In the genomic region with DNA sequence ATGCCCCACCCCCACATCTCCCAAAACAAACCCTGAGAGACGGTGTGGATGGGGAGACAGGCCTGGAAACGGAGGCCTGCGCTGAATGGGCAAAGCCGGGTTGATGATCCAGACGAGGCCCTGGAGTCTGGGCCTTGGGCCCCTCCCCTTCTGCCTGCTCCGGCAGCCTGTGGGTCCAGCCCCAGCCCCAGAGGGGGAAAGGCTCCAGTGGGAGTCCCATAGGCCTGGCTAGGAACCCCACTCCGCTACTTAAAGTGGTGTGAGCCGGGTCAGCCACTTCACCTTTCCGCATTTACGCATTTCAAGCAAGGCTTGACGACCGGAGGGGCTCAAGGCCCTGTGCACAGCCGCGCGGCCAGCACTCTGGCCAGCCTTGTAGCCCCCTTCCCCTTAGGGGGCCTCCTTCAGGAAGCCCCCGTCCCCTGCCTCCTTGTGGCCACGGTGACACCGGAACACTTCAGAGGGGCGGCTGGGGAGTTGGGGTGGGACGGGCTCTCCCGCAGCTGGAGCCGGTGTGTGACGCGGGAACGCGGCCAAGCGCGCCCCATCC, we compare ENCODE assay signal across 8 cellular contexts. TPM values are rescaled to one million over a fixed set of nuclear protein-coding genes. Genes with fewer than 3 reads are reported as not detected.
A peak's percentile ranks its signal among the peaks of the same experiment; 100 is the strongest.
DNase-seq lines count a peak whose midpoint lies in the region; ATAC-seq and TF ChIP-seq lines count a peak whose summit lies in the region.

No MANE protein-coding gene starts in this region.

- peak overlapping the region; percentile 11 for H3K27ac ChIP-seq in AG04450 (ENCODE audit: low read depth, low read length)
- H3K27ac ChIP-seq in dorsolateral prefrontal cortex: peak overlapping the region in 38 of 59 donors; percentile 9 to 83 (median 56)

- H3K4me3 Mint-ChIP-seq in IgD-negative memory B cell: peak overlapping the region in 3 of 4 donors; percentile 8 to 82 (median 65)
- H3K4me3 Mint-ChIP-seq in nephron: peak overlapping the region; percentile 76 to 79 (median 76)
- H3K4me3 Mint-ChIP-seq in naive thymus-derived CD8-positive, alpha-beta T cell: peak overlapping the region in 2 of 10 donors; percentile 31 to 47

- POLR2A ChIA-PET in AG04450 (lab: Yijun Ruan, JAX): no interaction called here
- POLR2A ChIA-PET in naive thymus-derived CD8-positive, alpha-beta T cell (lab: Charles Lee): no interaction called here

- no peak for DNase-seq in AG04450 (ENCODE audit: low read depth, low spot score)
- DNase-seq in dorsolateral prefrontal cortex: no peak
- DNase-seq in naive thymus-derived CD8-positive, alpha-beta T cell: no peak
- DNase-seq in activated CD4-positive, alpha-beta T cell treated with anti-CD3 and anti-CD28 coated beads for 4 hours: no peak
- DNase-seq in DMS114 treated with DMSO at 0.1 percent for 48 hours (lab: John Stamatoyannopoulos, UW; ENCODE audit: unreplicated experiment): no peak
- no peak for DNase-seq in glomerular visceral epithelial cell (ENCODE audit: extremely low spot score)

- H3K9me3 Mint-ChIP-seq in IgD-negative memory B cell (no peaks in the 10 kb centered on the region), nephron (no peaks in the 10 kb centered on the region)
- H3K9me3 Mint-ChIP-seq in naive thymus-derived CD8-positive, alpha-beta T cell: peaks cover 0 to 2% (median 0%) of the 10 kb centered on the region in 9 donors

- H3K4me1 Mint-ChIP-seq in IgD-negative memory B cell (peaks cover 3 to 5% (median 4%) of the 10 kb centered on the region in 3 donors), nephron (peaks cover 36% of the 10 kb centered on the region)
- peaks cover 6 to 9% (median 8%) of the 10 kb centered on the region in 4 donors for H3K4me1 Mint-ChIP-seq in naive thymus-derived CD8-positive, alpha-beta T cell

- H3K27me3 ChIP-seq in AG04450 (ENCODE audit: control insufficient read depth, insufficient read depth, low read length) (peaks cover 14% of the 10 kb centered on the region), dorsolateral prefrontal cortex (peaks cover 0 to 22% (median 0%) of the 10 kb centered on the region in 45 donors)

- no peak for TF ChIP-seq CTCF in AG04450 (IDR thresholded peaks at IDR 0.05; ENCODE audit: low read depth, low read length)
- no peak for TF ChIP-seq CTCF in dorsolateral prefrontal cortex (IDR thresholded peaks at IDR 0.05 in 54 of 56, conservative IDR thresholded peaks at IDR 0.05 in 2 of 56; ENCODE audit: low read depth in 1 of 56, partially characterized antibody in 56 of 56)
- no peak for TF ChIP-seq CTCF in nephron (IDR thresholded peaks at IDR 0.05; ENCODE audit: unreplicated experiment in 3 of 3)

- intact Hi-C loops in dorsolateral prefrontal cortex (cut with DNase I): no loop called here

- H3K27ac Mint-ChIP-seq in IgD-negative memory B cell (no peak overlapping the region), nephron (peak overlapping the region; percentile 93 to 97 (median 95))
- H3K27ac Mint-ChIP-seq in naive thymus-derived CD8-positive, alpha-beta T cell: no peak overlapping the region

- H3K9me3 ChIP-seq in AG04450 (ENCODE audit: control insufficient read depth, insufficient read depth, low read length): no peaks in the 10 kb centered on the region; the same call in 1 of the 2 replicates

- peaks cover 16% of the 10 kb centered on the region for H3K27me3 Mint-ChIP-seq in IgD-negative memory B cell
- H3K27me3 Mint-ChIP-seq in nephron (ENCODE audit: low read depth): peaks cover 18% of the 10 kb centered on the region
- H3K27me3 Mint-ChIP-seq in naive thymus-derived CD8-positive, alpha-beta T cell: peaks cover 2 to 49% (median 28%) of the 10 kb centered on the region in 5 donors

- no peak overlapping the region; the same call in 1 of the 2 replicates for H3K4me3 ChIP-seq in AG04450 (ENCODE audit: low read depth, low read length)
- peak overlapping the region; percentile 28 to 71 (median 54) for H3K4me3 ChIP-seq in dorsolateral prefrontal cortex

- ATAC-seq in naive thymus-derived CD8-positive, alpha-beta T cell: no peak

- H3K36me3 Mint-ChIP-seq in IgD-negative memory B cell (peaks cover 2% of the 10 kb centered on the region), nephron (ENCODE audit: low read depth) (no peaks in the 10 kb centered on the region)
- H3K36me3 Mint-ChIP-seq in naive thymus-derived CD8-positive, alpha-beta T cell: no peaks in the 10 kb centered on the region

- CTCF ChIA-PET in AG04450 (lab: Charles Lee): no interaction called here

RNA-seq across cellular contexts. Expression of a gene that starts 0.6 kb away (rescaled TPM):
- 15.3 and 20.2 TPM in 2 replicates for polyA plus RNA-seq in AG04450 (2011; rRNA removed)
- polyA minus RNA-seq in AG04450 (2011; rRNA and poly(A)+ RNA removed): 14.6 and 24.9 TPM in 2 replicates
- polyA plus RNA-seq in IgD-negative memory B cell: not detected
- total RNA-seq in dorsolateral prefrontal cortex: 10 to 100 TPM; 12.6 to 56.2 (median 22.2) TPM
- total RNA-seq in naive thymus-derived CD8-positive, alpha-beta T cell: 1 to 10 TPM in 1 of 2 experiments, under 1 TPM in 1; 0.55 to 1.0 TPM
- polyA plus RNA-seq in naive thymus-derived CD8-positive, alpha-beta T cell: not detected

RNA-seq across cellular contexts. Expression of a gene that starts 28.1 kb away (rescaled TPM):
- polyA plus RNA-seq in AG04450 (2011; rRNA removed) (not detected in 2 replicates), IgD-negative memory B cell (not detected)
- 0.37 TPM in 1 of 2 replicates, not detected in the other for polyA minus RNA-seq in AG04450 (2011; rRNA and poly(A)+ RNA removed)
- total RNA-seq in dorsolateral prefrontal cortex: under 1 TPM in 3 of 120 experiments, not detected in 117; 0.45 to 0.88 (median 0.49) TPM
- not detected for total RNA-seq in naive thymus-derived CD8-positive, alpha-beta T cell
- not detected for polyA plus RNA-seq in naive thymus-derived CD8-positive, alpha-beta T cell

RNA-seq across cellular contexts. Expression of a gene that starts 38.6 kb away (rescaled TPM):
- polyA plus RNA-seq in AG04450 (2011; rRNA removed) (not detected in 2 replicates), IgD-negative memory B cell (not detected)
- not detected in 2 replicates for polyA minus RNA-seq in AG04450 (2011; rRNA and poly(A)+ RNA removed)
- total RNA-seq in dorsolateral prefrontal cortex: 1 to 10 TPM in 57 of 120 experiments, under 1 TPM in 20, not detected in 43; 0.58 to 5.7 (median 1.5) TPM
- not detected for total RNA-seq in naive thymus-derived CD8-positive, alpha-beta T cell
- not detected for polyA plus RNA-seq in naive thymus-derived CD8-positive, alpha-beta T cell

Comparison
In these comparisons a context has a peak if more than half of its experiments do, and no peak if none do; other contexts are left out.
1. H3K27ac Mint-ChIP-seq: peak in nephron (3 of 3); none in IgD-negative memory B cell (0 of 3) and naive thymus-derived CD8-positive, alpha-beta T cell (0 of 10).
2. RNA of a gene that starts 0.6 kb away (polyA plus RNA-seq): 15.3 to 20.2 TPM in AG04450; not detected in IgD-negative memory B cell (single experiment) and not detected in naive thymus-derived CD8-positive, alpha-beta T cell; every median in the first group is over 10 times any median in the second.